In the genomic region with DNA sequence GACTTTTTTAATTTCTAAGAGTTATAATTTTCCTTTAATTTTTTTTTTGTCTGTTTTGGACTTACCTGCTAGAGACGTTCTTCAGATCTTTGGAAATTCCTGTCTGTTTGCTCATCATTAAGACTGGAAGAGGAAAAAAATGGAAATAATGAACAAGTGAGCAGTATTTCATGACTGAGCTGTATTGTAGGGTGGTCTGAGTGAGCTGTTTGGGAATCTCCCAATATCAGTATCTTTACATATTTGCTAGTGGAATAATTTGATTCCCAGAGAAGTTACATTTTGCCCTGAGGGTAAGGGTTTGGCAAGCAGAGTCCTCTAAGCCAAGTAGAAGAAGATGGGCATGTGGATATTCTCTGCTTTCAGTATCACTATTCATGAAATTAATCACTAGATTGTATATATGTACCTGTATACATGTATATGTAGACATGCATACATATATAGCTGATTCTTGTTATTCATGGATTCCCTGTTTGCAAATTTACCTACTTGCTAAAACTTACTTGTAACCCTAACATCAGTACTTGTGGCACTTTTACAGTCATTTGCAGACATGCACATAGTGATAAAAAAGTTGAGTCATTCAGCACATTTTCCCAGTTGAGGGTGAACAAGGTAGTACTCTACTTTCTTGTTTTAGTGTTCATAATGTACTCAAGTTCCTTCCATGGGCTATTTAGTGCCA, we compare ENCODE assay signal across 21 cellular contexts. TPM values are rescaled to one million over a fixed set of nuclear protein-coding genes. Genes with fewer than 3 reads are reported as not detected.
"Had no signal": no experiment of that assay in that cellular context is flagged by ENCODE, and none has a peak within 500 bp of the region (broad histone marks: within the 10 kb centered on the region; RNA-seq: fewer than 3 reads in every experiment).

No MANE protein-coding gene starts in this region.

- H3K4me3 Mint-ChIP-seq: activated T-helper 1 cell treated with anti-CD3 and anti-CD28 coated beads, Interleukin-12 subunit alpha, Interleukin-12 subunit beta, Interleukin-2, Interleukin-4 antibody, amounts not matched to agents 30 ng/mL and 10 ng/mL and 1 ng/mL, durations not matched to agents 14 hours and 24 hours and 36 hours had no signal

- H3K36me3 ChIP-seq: gastrocnemius medialis, left ventricle myocardium inferior, transverse colon, uterus had no signal

- H3K27me3 Mint-ChIP-seq: progenitor cell of endocrine pancreas had no signal

- H3K27me3 ChIP-seq: body of pancreas, gastrocnemius medialis, transverse colon, uterus had no signal

- H3K4me3 ChIP-seq: body of pancreas, gastrocnemius medialis, left ventricle myocardium inferior, transverse colon, uterus had no signal

- ATAC-seq: body of pancreas, gastrocnemius medialis had no signal

- H3K27ac Mint-ChIP-seq: activated T-helper 1 cell treated with anti-CD3 and anti-CD28 coated beads, Interleukin-12 subunit alpha, Interleukin-12 subunit beta, Interleukin-2, Interleukin-4 antibody, amounts not matched to agents 30 ng/mL and 10 ng/mL and 1 ng/mL, durations not matched to agents 14 hours and 24 hours and 36 hours; progenitor cell of endocrine pancreas had no signal

- DNase-seq: activated CD4-positive, alpha-beta T cell treated with anti-CD3 and anti-CD28 coated beads, Interleukin-2, amount 50 U/mL, for 4 hours; activated CD4-positive, CD25-positive, alpha-beta regulatory T cell treated with anti-CD3 and anti-CD28 coated beads, Interleukin-2, amount 50 U/mL, for 72 hours; body of pancreas; caudate nucleus; gastrocnemius medialis; head of caudate nucleus; left ventricle myocardium inferior; occipital lobe; stimulated activated CD4-positive, alpha-beta T cell treated with anti-CD3 and anti-CD28 coated beads, Interleukin-12 subunit alpha, Interleukin-12 subunit beta, amount 100 ng/mL, for 4 hours; stimulated activated CD4-positive, alpha-beta T cell treated with anti-CD3 and anti-CD28 coated beads, Interleukin-1b, Interleukin-23, amount 100 ng/mL, for 48 hours; stimulated activated CD8-positive, alpha-beta memory T cell treated with anti-CD3 and anti-CD28 coated beads, Interleukin-4, amount 100 ng/mL, for 48 hours; stimulated activated naive CD4-positive, alpha-beta T cell treated with Interleukin-2 at 50 U/mL for 16 hours; T1000; transverse colon; uterus had no signal

RNA-seq across cellular contexts. Expression of a gene that starts 13.5 kb away (rescaled TPM):
- total RNA-seq: activated T-helper 1 cell treated with anti-CD3 and anti-CD28 coated beads, Interleukin-12 subunit alpha, Interleukin-12 subunit beta, Interleukin-2, Interleukin-4 antibody, amounts not matched to agents 30 ng/mL and 10 ng/mL and 1 ng/mL, durations not matched to agents 14 hours and 24 hours and 36 hours; body of pancreas; dermis microvascular lymphatic vessel endothelial cell; epithelial cell of proximal tubule; gastrocnemius medialis; kidney epithelial cell; left ventricle myocardium inferior; progenitor cell of endocrine pancreas; T-helper 1 cell treated with Interleukin-12 subunit alpha and Interleukin-12 subunit beta and Interleukin-4 antibody, amounts not matched to agents 30 ng/mL and 1 ng/mL, for 36 hours; transverse colon had no signal
